Comparison of ENCODE assay signal across 8 cellular contexts in genomic region chr17:59892251-59892848, GRCh38. TPM values are rescaled to one million over a fixed set of nuclear protein-coding genes. Genes with fewer than 3 reads are reported as not detected.
DNase-seq lines count a peak whose midpoint lies in the region; TF ChIP-seq lines count a peak whose summit lies in the region.

No MANE protein-coding gene starts in this region.

- peak overlapping the region; percentile 84 for H2AFZ ChIP-seq in MM.1S (ENCODE audit: low read length)

- peaks cover 45% of the 10 kb centered on the region for H3K36me3 Mint-ChIP-seq in Calu3 (ENCODE audit: insufficient read depth, unreplicated experiment)

- peaks cover 3% of the 10 kb centered on the region for H3K79me1 ChIP-seq in mesendoderm (ENCODE audit: low read length)

- peak overlapping the region; percentile 40; the same call in 1 of the 2 replicates for H3K27ac ChIP-seq in MM.1S (ENCODE audit: low read length)
- no peak overlapping the region for H3K27ac ChIP-seq in mesendoderm (ENCODE audit: low read depth, low read length)
- H3K27ac ChIP-seq in uterus, result peak overlapping the region; percentile 88 to 90

- peak overlapping the region; percentile 92 for H3K56ac ChIP-seq in mesendoderm (ENCODE audit: low read length)

- no peaks in the 10 kb centered on the region for H3K9me3 Mint-ChIP-seq in Calu3 (ENCODE audit: low read depth, unreplicated experiment)

- H3K79me2 ChIP-seq in MM.1S (ENCODE audit: low read length), result peaks cover 64% of the 10 kb centered on the region
- peaks cover 14% of the 10 kb centered on the region for H3K79me2 ChIP-seq in mesendoderm (ENCODE audit: control insufficient read depth, insufficient read depth, low read length)

- H2BK120ac ChIP-seq in mesendoderm (ENCODE audit: low read depth, low read length), result no peak overlapping the region

- H3K23ac ChIP-seq in mesendoderm (ENCODE audit: low read length), result no peak overlapping the region

- H4K5ac ChIP-seq in mesendoderm (ENCODE audit: low read length), result no peak overlapping the region

- H3K9me2 ChIP-seq in MM.1S (replicated peaks; ENCODE audit: insufficient read depth, low read length), result no peaks in the 10 kb centered on the region

- H3K4me2 ChIP-seq in MM.1S (ENCODE audit: low read depth, low read length) (peak overlapping the region; percentile 86), mesendoderm (ENCODE audit: low read length) (peak overlapping the region; percentile 52)

- peak overlapping the region; percentile 97 for H3K4me3 Mint-ChIP-seq in Calu3 (ENCODE audit: low read depth, unreplicated experiment)

- peak overlapping the region; percentile 73 for H3K27ac Mint-ChIP-seq in Calu3 (ENCODE audit: unreplicated experiment)

- WGBS in mesendoderm (ENCODE audit: extremely low coverage, insufficient coverage, low lambda C conversion rate), result no CpG with 5 or more reads among the region's 21 CpGs

- DNase-seq in Calu3, result no peak
- DNase-seq in H7, result peak; percentile 74
- DNase-seq in MM.1S, result no peak
- DNase-seq in choroid plexus epithelial cell (ENCODE audit: low read depth), result no peak
- DNase-seq in mesendoderm, result no peak
- no peak for DNase-seq in uterus
- DNase-seq in GM10248 (ENCODE audit: extremely low spot score), result no peak
- DNase-seq in RKO (ENCODE audit: low spot score), result no peak

- POLR2A ChIA-PET in GM10248 (lab: Yijun Ruan, JAX), result interaction anchor here (1.0 kb wide), 1 partner anchor 55 kb away, joined by 6 read pairs; no protein-coding TSS in a partner anchor

- CTCF ChIA-PET in Calu3 (lab: Charles Lee) (interaction anchor here (0.5 kb wide), 1 partner anchor 741 kb away, joined by 3 read pairs; no protein-coding TSS in a partner anchor), GM10248 (lab: Yijun Ruan, JAX) (interaction anchor here (1.0 to 3.7 kb wide), 7 partner anchors 11 to 147 kb away, joined by 3 to 18 read pairs (median 4); no protein-coding TSS in a partner anchor)

- no peak for TF ChIP-seq POLR2A in uterus (IDR thresholded peaks at IDR 0.05)

- H3K4me3 ChIP-seq in H7 (ENCODE audit: insufficient read depth, low read depth, low read length), result peak overlapping the region; percentile 84
- H3K4me3 ChIP-seq in MM.1S (ENCODE audit: low read length), result peak overlapping the region; percentile 83
- peak overlapping the region; percentile 94 for H3K4me3 ChIP-seq in choroid plexus epithelial cell (ENCODE audit: low read depth, low read length)
- peak overlapping the region; percentile 91 for H3K4me3 ChIP-seq in mesendoderm (ENCODE audit: low read length)
- H3K4me3 ChIP-seq in uterus, result peak overlapping the region; percentile 86 to 98

- no peak overlapping the region for H2AK5ac ChIP-seq in mesendoderm (ENCODE audit: low read length)

- H3K27me3 ChIP-seq in H7 (ENCODE audit: control insufficient read depth, insufficient read depth, low read length), result no peaks in the 10 kb centered on the region
- no peaks in the 10 kb centered on the region for H3K27me3 ChIP-seq in MM.1S (replicated peaks; ENCODE audit: insufficient read depth, low read length)
- H3K27me3 ChIP-seq in mesendoderm (ENCODE audit: insufficient read depth, low read length, poor library complexity), result no peaks in the 10 kb centered on the region
- H3K27me3 ChIP-seq in uterus, result no peaks in the 10 kb centered on the region

- H3K36me3 ChIP-seq in H7 (replicated peaks; ENCODE audit: control insufficient read depth, insufficient read depth, low read length) (peaks cover 2% of the 10 kb centered on the region; the same call in 1 of the 2 replicates), MM.1S (replicated peaks; ENCODE audit: insufficient read depth, low read length) (no peaks in the 10 kb centered on the region), mesendoderm (ENCODE audit: control insufficient read depth, insufficient read depth, low read length) (peaks cover 3% of the 10 kb centered on the region), uterus (no peaks in the 10 kb centered on the region)

- intact Hi-C loops in Calu3 (cut with micrococcal nuclease; ENCODE audit: unreplicated experiment) (no loop called here), uterus (cut with DNase I; ENCODE audit: low total_unique reads) (no loop called here)

- H3K9me3 ChIP-seq in MM.1S (replicated peaks; ENCODE audit: insufficient read depth, low read length) (no peaks in the 10 kb centered on the region), uterus (no peaks in the 10 kb centered on the region)

- H3K4me1 ChIP-seq in MM.1S (ENCODE audit: low read length) (peaks cover 8% of the 10 kb centered on the region; the same call in 1 of the 2 replicates), mesendoderm (ENCODE audit: control insufficient read depth, low read depth, low read length) (no peaks in the 10 kb centered on the region), uterus (peaks cover 5 to 6% of the 10 kb centered on the region in 2 donors)

- H3K9ac ChIP-seq in MM.1S (ENCODE audit: low read length) (peak overlapping the region; percentile 60), mesendoderm (ENCODE audit: low read length) (peak overlapping the region; percentile 86)

- peaks cover 6% of the 10 kb centered on the region; the same call in 1 of the 2 replicates for H4K20me1 ChIP-seq in MM.1S (ENCODE audit: insufficient read depth, low read length)

- peaks cover 25% of the 10 kb centered on the region for H3K4me1 Mint-ChIP-seq in Calu3 (ENCODE audit: low read depth, unreplicated experiment)

- 0 out of 2 replicates have a peak, but pooled peaks cover 4% of the 10 kb centered on the region for H3F3A ChIP-seq in MM.1S (ENCODE audit: insufficient read depth, low read length)

- no peak overlapping the region for H2BK5ac ChIP-seq in mesendoderm (ENCODE audit: low read length)

- H2BK15ac ChIP-seq in mesendoderm (replicated peaks; ENCODE audit: low read depth), result no peak overlapping the region

- TF ChIP-seq CTCF in Calu3 (IDR thresholded peaks at IDR 0.05; ENCODE audit: unreplicated experiment) (no peak), MM.1S (IDR thresholded peaks at IDR 0.05; ENCODE audit: low read length) (no peak), choroid plexus epithelial cell (conservative IDR thresholded peaks at IDR 0.05; ENCODE audit: low read depth, low read length) (no peak), uterus (IDR thresholded peaks at IDR 0.05) (no peak), GM10248 (IDR thresholded peaks at IDR 0.05; ENCODE audit: control extremely low read depth, extremely low read depth, low read depth, missing control alignments) (no peak)

- peak overlapping the region; percentile 16 for H3K18ac ChIP-seq in mesendoderm (ENCODE audit: low read length)

- H4K8ac ChIP-seq in mesendoderm (ENCODE audit: low read depth, low read length), result peak overlapping the region; percentile 83

- no peaks in the 10 kb centered on the region for H3K27me3 Mint-ChIP-seq in Calu3 (ENCODE audit: unreplicated experiment)

- peak overlapping the region; percentile 37 for H3K4ac ChIP-seq in mesendoderm (ENCODE audit: low read depth, low read length)

- BruUV-seq in Calu3 (replicated peaks; lab: Mats Ljungman, UMichigan), result TSS peak; percentile 83

RNA-seq across cellular contexts. Expression of gene TUBD1, which starts 0.4 kb away (rescaled TPM):
- total RNA-seq in Calu3 (2022) (5.0 and 12.6 TPM in 2 replicates), uterus (10 to 100 TPM in 3 of 4 donors, 1 to 10 TPM in 1; 7.7 to 62.9 (median 18.7) TPM)
- 10.2 and 10.6 TPM in 2 replicates for total RNA-seq in H7 (2014; rRNA removed; shearing (Covaris generic))
- polyA plus RNA-seq in mesendoderm (2013, experiment 1 of 2), result 14.9 TPM
- polyA plus RNA-seq in mesendoderm (2013, experiment 2 of 2), result 15.1 TPM

RNA-seq across cellular contexts. Expression of gene RPS6KB1, which starts 0.6 kb away (rescaled TPM):
- total RNA-seq in Calu3 (2022) (29.9 and 34.5 TPM in 2 replicates), uterus (10 to 100 TPM; 19.2 to 86.2 (median 55.8) TPM)
- total RNA-seq in H7 (2014; rRNA removed; shearing (Covaris generic)), result 14.0 and 17.8 TPM in 2 replicates
- 13.3 TPM for polyA plus RNA-seq in mesendoderm (2013, experiment 1 of 2)
- polyA plus RNA-seq in mesendoderm (2013, experiment 2 of 2), result 13.3 TPM
